ENCODE assay signal across 8 cellular contexts in genomic region chr14:41607966-41608663, GRCh38. TPM values are rescaled to one million over a fixed set of nuclear protein-coding genes. Genes with fewer than 3 reads are reported as not detected.
DNase-seq lines count a peak whose midpoint lies in the region; ATAC-seq and TF ChIP-seq lines count a peak whose summit lies in the region.

No MANE protein-coding gene starts in this region.

- H3K27ac ChIP-seq in 22Rv1 (peak overlapping the region; percentile 64), mesenchymal stem cell (ENCODE audit: low read length, poor library complexity, severe bottlenecking) (no peak overlapping the region), SK-N-SH (ENCODE audit: low read depth in 2 of 2, low read length in 1 of 2) (no peak overlapping the region)

- peaks cover 9% of the 10 kb centered on the region for H3K4me1 ChIP-seq in mesenchymal stem cell (ENCODE audit: control insufficient read depth, insufficient read depth, low read depth, low read length)
- no peaks in the 10 kb centered on the region; a peak in 1 of 4 replicates for H3K4me1 ChIP-seq in SK-N-SH (ENCODE audit: control insufficient read depth in 1 of 2, insufficient read depth in 2 of 2, low read depth in 1 of 2, low read length in 1 of 2)

- H3K18ac ChIP-seq in mesenchymal stem cell (ENCODE audit: low read depth in 1 of 2, low read length in 2 of 2), result peak overlapping the region in 1 of 2 experiments; percentile 96

- H3K36me3 ChIP-seq in mesenchymal stem cell (ENCODE audit: control insufficient read depth in 1 of 2, insufficient read depth in 2 of 2, low read depth in 1 of 2, low read length in 2 of 2), result no peaks in the 10 kb centered on the region
- no peaks in the 10 kb centered on the region for H3K36me3 ChIP-seq in SK-N-SH (replicated peaks in 1 of 2; ENCODE audit: control insufficient read depth in 1 of 2, insufficient read depth in 2 of 2, low read length in 1 of 2)

- no peaks in the 10 kb centered on the region for H3K79me2 ChIP-seq in SK-N-SH (ENCODE audit: insufficient read depth)

- peak overlapping the region in 1 of 2 experiments; percentile 94 for H3K14ac ChIP-seq in mesenchymal stem cell (ENCODE audit: low read length in 2 of 2)

- H3K9ac ChIP-seq in mesenchymal stem cell (ENCODE audit: low read length) (peak overlapping the region; percentile 91), SK-N-SH (no peak overlapping the region)

- no peaks in the 10 kb centered on the region for H3F3A ChIP-seq in SK-N-SH (replicated peaks; ENCODE audit: insufficient read depth)

- peaks cover 15% of the 10 kb centered on the region for H3K79me1 ChIP-seq in mesenchymal stem cell (replicated peaks; ENCODE audit: low read length, poor library complexity, severe bottlenecking)

- peak overlapping the region; percentile 89 to 98 (median 93) for H3K4me3 Mint-ChIP-seq in brain

- H2BK5ac ChIP-seq in mesenchymal stem cell (ENCODE audit: low read depth, low read length, poor library complexity, severe bottlenecking), result no peak overlapping the region

- H3K27ac Mint-ChIP-seq in brain, result peak overlapping the region; percentile 73 to 95 (median 92)

- peaks cover 0 to 20% of the 10 kb centered on the region in 2 experiments for H3K27me3 ChIP-seq in mesenchymal stem cell (ENCODE audit: control insufficient read depth in 1 of 2, insufficient read depth in 1 of 2, low read length in 2 of 2)
- peaks cover 37% of the 10 kb centered on the region for H3K27me3 ChIP-seq in SK-N-SH (ENCODE audit: insufficient read depth)

- H3K9me2 ChIP-seq in SK-N-SH, result no peaks in the 10 kb centered on the region

- no peak overlapping the region for H2BK120ac ChIP-seq in mesenchymal stem cell (ENCODE audit: low read depth, low read length)

- peaks cover 56% of the 10 kb centered on the region for H3K4me1 Mint-ChIP-seq in brain

- H2AK5ac ChIP-seq in mesenchymal stem cell (ENCODE audit: low read length, severe bottlenecking), result no peak overlapping the region

- no peak overlapping the region for H2BK15ac ChIP-seq in mesenchymal stem cell (ENCODE audit: low read depth, poor library complexity, severe bottlenecking)

- TF ChIP-seq CTCF in 22Rv1 (IDR thresholded peaks at IDR 0.05) (no peak), brain (conservative IDR thresholded peaks at IDR 0.05) (no peak), SK-N-SH (IDR thresholded peaks at IDR 0.05) (no peak)

- peak overlapping the region in 1 of 2 experiments; percentile 94 for H3K23ac ChIP-seq in mesenchymal stem cell (ENCODE audit: low read length in 2 of 2)

- H2AFZ ChIP-seq in mesenchymal stem cell (ENCODE audit: low read depth, low read length) (peak overlapping the region; percentile 36), SK-N-SH (ENCODE audit: low read depth) (no peak overlapping the region)

- peak overlapping the region; percentile 81 for H4K8ac ChIP-seq in mesenchymal stem cell (ENCODE audit: low read length)

- peak overlapping the region; percentile 73 to 85 for H3K4me3 ChIP-seq in mesenchymal stem cell (ENCODE audit: insufficient read depth in 1 of 2, low read depth in 1 of 2, low read length in 2 of 2)
- no peak overlapping the region for H3K4me3 ChIP-seq in SK-N-SH (ENCODE audit: low read depth in 2 of 2, low read length in 1 of 2)

- POLR2A ChIA-PET in SK-N-SH (lab: Yijun Ruan, JAX), result no interaction called here

- DNase-seq in HuH-7 (ENCODE audit: low spot score), result peak; percentile 15
- DNase-seq in mesenchymal stem cell, result peak; percentile 43
- no peak for DNase-seq in SK-N-SH
- DNase-seq in middle frontal gyrus (ENCODE audit: extremely low spot score, low spot score), result no peak

- peak overlapping the region in 1 of 2 experiments; percentile 66 for H2BK12ac ChIP-seq in mesenchymal stem cell (ENCODE audit: low read length in 2 of 2)

- under 1% methylated on average over 33 of the region's 55 CpGs for WGBS in mesenchymal stem cell
- WGBS in SK-N-SH (ENCODE audit: low lambda C conversion rate), result 2% methylated on average over 9 of the region's 55 CpGs

- CTCF ChIA-PET in SK-N-SH (lab: Yijun Ruan, JAX), result interaction anchor here (0.5 kb wide), 1 partner anchor 686 kb away, joined by 3 read pairs; no protein-coding TSS in a partner anchor

- H4K20me1 ChIP-seq in SK-N-SH (ENCODE audit: insufficient read depth), result no peaks in the 10 kb centered on the region

- no peak for TF ChIP-seq RAD21 in SK-N-SH (IDR thresholded peaks at IDR 0.05; ENCODE audit: low read length)

- peak overlapping the region; percentile 25 for H4K91ac ChIP-seq in mesenchymal stem cell (ENCODE audit: low read length)

- peaks cover 76% of the 10 kb centered on the region for H3K27me3 Mint-ChIP-seq in brain

- no peaks in the 10 kb centered on the region for H3K9me3 ChIP-seq in mesenchymal stem cell (ENCODE audit: control insufficient read depth, low read length)
- no peaks in the 10 kb centered on the region for H3K9me3 ChIP-seq in SK-N-SH

- no peaks in the 10 kb centered on the region for H3K36me3 Mint-ChIP-seq in brain

- no peak for TF ChIP-seq EP300 in SK-N-SH (IDR thresholded peaks at IDR 0.05; ENCODE audit: borderline replicate concordance in 1 of 2, low read depth in 1 of 2, low read length in 1 of 2)

- peaks cover 0 to 5% (median 0%) of the 10 kb centered on the region in 5 experiments for H3K9me3 Mint-ChIP-seq in brain

- peak overlapping the region in 1 of 2 experiments; percentile 13 for H3K4ac ChIP-seq in mesenchymal stem cell (ENCODE audit: low read depth in 1 of 2, low read length in 2 of 2)

- ATAC-seq in GM19452 (IDR thresholded peaks at IDR 0.05; ENCODE audit: unreplicated experiment) (no peak), HG03469 (IDR thresholded peaks at IDR 0.05; ENCODE audit: unreplicated experiment) (no peak)

- peak overlapping the region; percentile 100 for H3K4me2 ChIP-seq in mesenchymal stem cell (ENCODE audit: low read length, poor library complexity, severe bottlenecking)
- H3K4me2 ChIP-seq in SK-N-SH, result no peak overlapping the region

TF ChIP-seq in SK-N-SH, 30 proteins besides CTCF, POLR2A, EP300 and RAD21:
- no peak for TF ChIP-seq USF1 (IDR thresholded peaks at IDR 0.05; ENCODE audit: borderline replicate concordance, low read depth)
TF ChIP-seq in SK-N-SH: peak in this region for 0.

RNA-seq across cellular contexts. Expression of gene LRFN5, which starts 1.4 kb away (rescaled TPM):
- polyA plus RNA-seq in brain (ENCODE audit: insufficient read depth, low read depth, low replicate concordance) (3.1 TPM), SK-N-SH (2012; rRNA removed) (not detected in 2 replicates)
- polyA plus RNA-seq in mesenchymal stem cell (2013, experiment 1 of 2), result 2.8 TPM
- 2.8 TPM for polyA plus RNA-seq in mesenchymal stem cell (2013, experiment 2 of 2)
- not detected in 2 replicates for polyA plus RNA-seq in SK-N-SH (2012; cell fraction: cytosol; rRNA removed)
- polyA plus RNA-seq in SK-N-SH (2012; cell fraction: nucleus; rRNA removed), result not detected in 2 replicates

Comparison
In these comparisons a context has a peak if more than half of its experiments do, and no peak if none do; other contexts are left out.
1. DNase-seq: peak in HuH-7 (single experiment) and mesenchymal stem cell (single experiment); none in SK-N-SH (single experiment) and middle frontal gyrus (single experiment).
2. H3K4me3 ChIP-seq: peak in mesenchymal stem cell (2 of 2); none in SK-N-SH (0 of 2).